ENCODE assay signal across 25 cellular contexts in genomic region chr21:42079008-42079938, GRCh38. TPM values are rescaled to one million over a fixed set of nuclear protein-coding genes. Genes with fewer than 3 reads are reported as not detected.
DNase-seq lines count a peak whose midpoint lies in the region; ATAC-seq and TF ChIP-seq lines count a peak whose summit lies in the region.
"Had no signal": no experiment of that assay in that cellular context is flagged by ENCODE, and none has a peak within 500 bp of the region (broad histone marks: within the 10 kb centered on the region; RNA-seq: fewer than 3 reads in every experiment).

No MANE protein-coding gene starts in this region.

- intact Hi-C loops in OCI-LY7 (cut with micrococcal nuclease; ENCODE audit: unreplicated experiment) (no loop called here), upper lobe of right lung (cut with DNase I) (no loop called here), natural killer cell (cut with micrococcal nuclease) (no loop called here)

- no peaks in the 10 kb centered on the region for H3K9me2 ChIP-seq in OCI-LY7 (ENCODE audit: insufficient read depth, low read length)
- H3K9me2 ChIP-seq: SK-N-SH had no signal

- peaks cover 43% of the 10 kb centered on the region for H3K4me1 ChIP-seq in OCI-LY7 (ENCODE audit: insufficient read depth, low read length, poor library complexity, severe bottlenecking)
- peaks cover 8% of the 10 kb centered on the region for H3K4me1 ChIP-seq in foreskin keratinocyte
- no peaks in the 10 kb centered on the region for H3K4me1 ChIP-seq in upper lobe of right lung
- H3K4me1 ChIP-seq: uterus had no signal

- TF ChIP-seq CTCF in OCI-LY7 (conservative IDR thresholded peaks at IDR 0.05; ENCODE audit: low read length) (no peak), foreskin keratinocyte (conservative IDR thresholded peaks at IDR 0.05) (no peak), upper lobe of right lung (IDR thresholded peaks at IDR 0.05) (no peak), natural killer cell (IDR thresholded peaks at IDR 0.05) (no peak)

- no peak overlapping the region for H2AFZ ChIP-seq in OCI-LY7 (ENCODE audit: low read length)

- no peaks in the 10 kb centered on the region for H3K27me3 Mint-ChIP-seq in activated naive CD8-positive, alpha-beta T cell treated with anti-CD3 and anti-CD28 coated beads, Interleukin-2, amount 10 ng/mL, durations not matched to agents 7 days and 5 days
- H3K27me3 Mint-ChIP-seq in activated naive CD8-positive, alpha-beta T cell treated with anti-CD3 and anti-CD28 coated beads, Interleukin-2, amount 50 U/mL, for 24 hours: no peaks in the 10 kb centered on the region
- H3K27me3 Mint-ChIP-seq in natural killer cell (ENCODE audit: low read depth in 2 of 2): peaks cover 26 to 49% of the 10 kb centered on the region in 2 donors
- H3K27me3 Mint-ChIP-seq: activated naive CD8-positive, alpha-beta T cell treated with anti-CD3 and anti-CD28 coated beads for 36 hours; CD4-positive, alpha-beta memory T cell had no signal

- no peak for DNase-seq in activated naive CD8-positive, alpha-beta T cell treated with anti-CD3 and anti-CD28 coated beads, Interleukin-2, amount 10 ng/mL, durations not matched to agents 7 days and 5 days
- DNase-seq in activated naive CD8-positive, alpha-beta T cell treated with anti-CD3 and anti-CD28 coated beads, Interleukin-2, amount 50 U/mL, for 24 hours: no peak
- DNase-seq in OCI-LY7 (ENCODE audit: low spot score): no peak
- peak in 1 of 2 donors; percentile 53 for DNase-seq in foreskin keratinocyte
- no peak for DNase-seq in upper lobe of right lung
- DNase-seq in C1 segment of cervical spinal cord (lab: John Stamatoyannopoulos, UW): no peak
- no peak for DNase-seq in natural killer cell
- DNase-seq: ACHN; activated CD4-positive, CD25-positive, alpha-beta regulatory T cell; activated CD8-positive, alpha-beta T cell treated with anti-CD3 and anti-CD28 coated beads, Interleukin-2, amount 10 ng/mL, durations not matched to agents 7 days and 5 days; activated naive CD8-positive, alpha-beta T cell treated with anti-CD3 and anti-CD28 coated beads for 36 hours; activated T-cell treated with anti-CD3 and anti-CD28 coated beads, Interleukin-2, amount 50 U/mL, for 72 hours; CD4-positive, alpha-beta memory T cell; DMS79 treated with DMSO at 0.1 percent for 48 hours; kidney glomerular epithelial cell; SK-N-SH; T-helper 9 cell; uterus had no signal

- H3K36me3 ChIP-seq in OCI-LY7 (ENCODE audit: insufficient read depth, low read length) (no peaks in the 10 kb centered on the region), upper lobe of right lung (no peaks in the 10 kb centered on the region)
- H3K36me3 ChIP-seq: brain microvascular endothelial cell, uterus had no signal

- CTCF ChIA-PET in OCI-LY7 (lab: Charles Lee; ENCODE audit: unreplicated experiment): no interaction called here

- H3K36me3 Mint-ChIP-seq in activated naive CD8-positive, alpha-beta T cell treated with anti-CD3 and anti-CD28 coated beads, Interleukin-2, amount 10 ng/mL, durations not matched to agents 7 days and 5 days: no peaks in the 10 kb centered on the region
- no peaks in the 10 kb centered on the region for H3K36me3 Mint-ChIP-seq in activated naive CD8-positive, alpha-beta T cell treated with anti-CD3 and anti-CD28 coated beads, Interleukin-2, amount 50 U/mL, for 24 hours (ENCODE audit: low read depth)
- H3K36me3 Mint-ChIP-seq in natural killer cell: no peaks in the 10 kb centered on the region
- H3K36me3 Mint-ChIP-seq: activated naive CD8-positive, alpha-beta T cell treated with anti-CD3 and anti-CD28 coated beads for 36 hours; CD4-positive, alpha-beta memory T cell had no signal

- no peaks in the 10 kb centered on the region for H3K79me2 ChIP-seq in OCI-LY7 (ENCODE audit: insufficient read depth, low read depth, low read length)

- BruUV-seq in OCI-LY7 (replicated peaks; lab: Mats Ljungman, UMichigan): no TSS peak

- H3K4me3 Mint-ChIP-seq in activated naive CD8-positive, alpha-beta T cell treated with anti-CD3 and anti-CD28 coated beads, Interleukin-2, amount 10 ng/mL, durations not matched to agents 7 days and 5 days: no peak overlapping the region
- H3K4me3 Mint-ChIP-seq in activated naive CD8-positive, alpha-beta T cell treated with anti-CD3 and anti-CD28 coated beads, Interleukin-2, amount 50 U/mL, for 24 hours: no peak overlapping the region
- H3K4me3 Mint-ChIP-seq in natural killer cell: no peak overlapping the region
- H3K4me3 Mint-ChIP-seq: activated CD8-positive, alpha-beta T cell treated with anti-CD3 and anti-CD28 coated beads, Interleukin-2, amount 10 ng/mL, durations not matched to agents 7 days and 5 days; activated naive CD8-positive, alpha-beta T cell treated with anti-CD3 and anti-CD28 coated beads for 36 hours; activated T-cell treated with anti-CD3 and anti-CD28 coated beads, Interleukin-2, amount 50 U/mL, for 72 hours; CD4-positive, alpha-beta memory T cell; nephron had no signal

- ATAC-seq in activated naive CD8-positive, alpha-beta T cell treated with anti-CD3 and anti-CD28 coated beads, Interleukin-2, amount 10 ng/mL, durations not matched to agents 7 days and 5 days (ENCODE audit: low read depth): no peak
- no peak for ATAC-seq in activated naive CD8-positive, alpha-beta T cell treated with anti-CD3 and anti-CD28 coated beads, Interleukin-2, amount 50 U/mL, for 24 hours
- ATAC-seq in foreskin keratinocyte (peak; percentile 61), upper lobe of right lung (peak; percentile 1), natural killer cell (no peak), GM21515 (IDR thresholded peaks at IDR 0.05; ENCODE audit: unreplicated experiment) (no peak)
- ATAC-seq: activated CD8-positive, alpha-beta T cell treated with anti-CD3 and anti-CD28 coated beads, Interleukin-2, amount 10 ng/mL, durations not matched to agents 7 days and 5 days; activated T-cell treated with anti-CD3 and anti-CD28 coated beads, Interleukin-2, amount 50 U/mL, for 72 hours had no signal

- H3K4me3 ChIP-seq in OCI-LY7 (ENCODE audit: low read depth, low read length, poor library complexity, severe bottlenecking) (no peak overlapping the region), upper lobe of right lung (no peak overlapping the region)
- H3K4me3 ChIP-seq: uterus had no signal

- POLR2A ChIA-PET in activated naive CD8-positive, alpha-beta T cell treated with anti-CD3 and anti-CD28 coated beads, Interleukin-2, amount 10 ng/mL, durations not matched to agents 7 days and 5 days (lab: Charles Lee): no interaction called here
- POLR2A ChIA-PET in OCI-LY7 (lab: Charles Lee): interaction anchor here (1.0 kb wide), 1 partner anchor 21 kb away, joined by 3 read pairs; no protein-coding TSS in a partner anchor

- peak overlapping the region; percentile 31 for H3K27ac Mint-ChIP-seq in activated naive CD8-positive, alpha-beta T cell treated with anti-CD3 and anti-CD28 coated beads, Interleukin-2, amount 10 ng/mL, durations not matched to agents 7 days and 5 days
- H3K27ac Mint-ChIP-seq in activated naive CD8-positive, alpha-beta T cell treated with anti-CD3 and anti-CD28 coated beads, Interleukin-2, amount 50 U/mL, for 24 hours: no peak overlapping the region
- H3K27ac Mint-ChIP-seq in natural killer cell: no peak overlapping the region
- H3K27ac Mint-ChIP-seq: activated CD8-positive, alpha-beta T cell treated with anti-CD3 and anti-CD28 coated beads, Interleukin-2, amount 10 ng/mL, durations not matched to agents 7 days and 5 days; activated naive CD8-positive, alpha-beta T cell treated with anti-CD3 and anti-CD28 coated beads for 36 hours; activated T-cell treated with anti-CD3 and anti-CD28 coated beads, Interleukin-2, amount 50 U/mL, for 72 hours; CD4-positive, alpha-beta memory T cell; nephron had no signal

- no peaks in the 10 kb centered on the region for H3K9me3 Mint-ChIP-seq in activated naive CD8-positive, alpha-beta T cell treated with anti-CD3 and anti-CD28 coated beads, Interleukin-2, amount 10 ng/mL, durations not matched to agents 7 days and 5 days
- H3K9me3 Mint-ChIP-seq in activated naive CD8-positive, alpha-beta T cell treated with anti-CD3 and anti-CD28 coated beads, Interleukin-2, amount 50 U/mL, for 24 hours: no peaks in the 10 kb centered on the region
- no peaks in the 10 kb centered on the region for H3K9me3 Mint-ChIP-seq in natural killer cell
- H3K9me3 Mint-ChIP-seq: activated naive CD8-positive, alpha-beta T cell treated with anti-CD3 and anti-CD28 coated beads for 36 hours; activated T-cell treated with anti-CD3 and anti-CD28 coated beads, Interleukin-2, amount 50 U/mL, for 72 hours; CD4-positive, alpha-beta memory T cell; nephron had no signal

- no peaks in the 10 kb centered on the region for H3K27me3 ChIP-seq in foreskin keratinocyte
- no peaks in the 10 kb centered on the region for H3K27me3 ChIP-seq in upper lobe of right lung
- H3K27me3 ChIP-seq: brain microvascular endothelial cell, uterus had no signal

- peaks cover 2% of the 10 kb centered on the region for H3K4me1 Mint-ChIP-seq in activated naive CD8-positive, alpha-beta T cell treated with anti-CD3 and anti-CD28 coated beads, Interleukin-2, amount 10 ng/mL, durations not matched to agents 7 days and 5 days
- H3K4me1 Mint-ChIP-seq in activated naive CD8-positive, alpha-beta T cell treated with anti-CD3 and anti-CD28 coated beads, Interleukin-2, amount 50 U/mL, for 24 hours: peaks cover 3% of the 10 kb centered on the region
- H3K4me1 Mint-ChIP-seq in natural killer cell: peaks cover 4 to 10% of the 10 kb centered on the region in 2 donors
- H3K4me1 Mint-ChIP-seq: CD4-positive, alpha-beta memory T cell had no signal

- H4K20me1 ChIP-seq in OCI-LY7 (ENCODE audit: insufficient read depth, low read length): no peaks in the 10 kb centered on the region

- peak overlapping the region; percentile 10; the same call in 1 of the 2 replicates for H3K4me2 ChIP-seq in OCI-LY7 (ENCODE audit: low read length)
- H3K4me2 ChIP-seq: SK-N-SH had no signal

- no peak overlapping the region for H3K27ac ChIP-seq in OCI-LY7 (ENCODE audit: low read depth, low read length, poor library complexity, severe bottlenecking)
- no peak overlapping the region for H3K27ac ChIP-seq in foreskin keratinocyte
- H3K27ac ChIP-seq in upper lobe of right lung: no peak overlapping the region
- H3K27ac ChIP-seq: epithelial cell of prostate had no signal

- H3K9me3 ChIP-seq in OCI-LY7 (ENCODE audit: low read length) (no peaks in the 10 kb centered on the region), upper lobe of right lung (no peaks in the 10 kb centered on the region)
- H3K9me3 ChIP-seq: SK-N-SH, uterus had no signal

RNA-seq across cellular contexts. Expression of gene UMODL1, which starts 8.2 kb away (rescaled TPM):
- under 1 TPM; 0.26 to 0.30 TPM for total RNA-seq in activated naive CD8-positive, alpha-beta T cell treated with anti-CD3 and anti-CD28 coated beads, Interleukin-2, amount 10 ng/mL, durations not matched to agents 7 days and 5 days
- total RNA-seq in OCI-LY7 (2014; rRNA removed; shearing (Covaris generic)): 6.6 and 12.3 TPM in 2 replicates
- 7.4 and 10.0 TPM in 2 replicates for total RNA-seq in OCI-LY7 (2022)
- total RNA-seq in foreskin keratinocyte: not detected in 2 replicates
- not detected in 2 replicates for polyA plus RNA-seq in foreskin keratinocyte
- total RNA-seq in upper lobe of right lung: 0.49 TPM
- total RNA-seq in natural killer cell: under 1 TPM in 2 of 3 donors, not detected in 1; 0.14 to 0.28 TPM
- total RNA-seq: activated CD8-positive, alpha-beta T cell treated with anti-CD3 and anti-CD28 coated beads, Interleukin-2, amount 10 ng/mL, durations not matched to agents 7 days and 5 days; activated naive CD8-positive, alpha-beta T cell treated with anti-CD3 and anti-CD28 coated beads for 36 hours; frontal cortex; HT1080; posterior vena cava; uterus had no signal
- polyA plus RNA-seq: SK-N-SH had no signal

Comparison
In these comparisons a context has a peak if more than half of its experiments do, and no peak if none do; other contexts are left out.
1. ATAC-seq: peak in foreskin keratinocyte (single experiment) and upper lobe of right lung (single experiment); none in activated naive CD8-positive, alpha-beta T cell treated with anti-CD3 and anti-CD28 coated beads, Interleukin-2, amount 10 ng/mL, durations not matched to agents 7 days and 5 days (single experiment), activated naive CD8-positive, alpha-beta T cell treated with anti-CD3 and anti-CD28 coated beads, Interleukin-2, amount 50 U/mL, for 24 hours (single experiment), natural killer cell (0 of 3) and GM21515 (single experiment).